In genomic region chr7:125670926-125671572, GRCh38 we compare ENCODE assay signal across 8 cellular contexts.
A peak's percentile ranks its signal among the peaks of the same experiment; 100 is the strongest.
DNase-seq lines count a peak whose midpoint lies in the region; ATAC-seq and TF ChIP-seq lines count a peak whose summit lies in the region.

No MANE protein-coding gene starts in this region.

- no peaks in the 10 kb centered on the region for H3K36me3 Mint-ChIP-seq in T-helper 17 cell (ENCODE audit: low read depth)

- H3K27me3 Mint-ChIP-seq in T-helper 17 cell = no peaks in the 10 kb centered on the region
- H3K27me3 Mint-ChIP-seq in stimulated activated naive CD8-positive, alpha-beta T cell treated with anti-CD3 and anti-CD28 coated beads, Interleukin-15, amount 100 ng/mL, for 72 hours = no peaks in the 10 kb centered on the region

- H3K4me3 Mint-ChIP-seq in T-helper 17 cell = no peak overlapping the region
- no peak overlapping the region for H3K4me3 Mint-ChIP-seq in stimulated activated naive CD8-positive, alpha-beta T cell treated with anti-CD3 and anti-CD28 coated beads, Interleukin-15, amount 100 ng/mL, for 72 hours

- H4K91ac ChIP-seq in neuronal stem cell (ENCODE audit: low read depth, low read length, poor library complexity) = no peak overlapping the region

- no peak overlapping the region for H3K14ac ChIP-seq in neuronal stem cell (ENCODE audit: low read length)

- H3K4me1 ChIP-seq in neuronal stem cell (ENCODE audit: control insufficient read depth in 2 of 2, insufficient read depth in 1 of 2, low read depth in 1 of 2, low read length in 2 of 2) = no peaks in the 10 kb centered on the region

- no peak overlapping the region for H4K8ac ChIP-seq in neuronal stem cell (ENCODE audit: low read depth, low read length)

- peaks cover 0 to 4% of the 10 kb centered on the region in 2 donors for H3K9me3 Mint-ChIP-seq in stimulated activated naive CD8-positive, alpha-beta T cell treated with anti-CD3 and anti-CD28 coated beads, Interleukin-15, amount 100 ng/mL, for 72 hours

- H3K9ac ChIP-seq in neuronal stem cell (ENCODE audit: low read depth, low read length, poor library complexity) = no peak overlapping the region

- DNase-seq in GM12864 (ENCODE audit: low read depth) (no peak), LoVo (ENCODE audit: low spot score) (peak; percentile 25), brain microvascular endothelial cell (peak; percentile 24), neuronal stem cell (ENCODE audit: low spot score) (peak; percentile 21), T-helper 2 cell (no peak), T-helper 17 cell (no peak)
- no peak for DNase-seq in stimulated activated naive CD8-positive, alpha-beta T cell treated with anti-CD3 and anti-CD28 coated beads, Interleukin-15, amount 100 ng/mL, for 72 hours
- no peak for DNase-seq in stimulated activated naive CD4-positive, alpha-beta T cell treated with Interleukin-2 at 50 U/mL for 16 hours (lab: John Stamatoyannopoulos, UW)

- TF ChIP-seq CTCF in GM12864 (IDR thresholded peaks at IDR 0.05; ENCODE audit: low read depth, low read length, missing control alignments) (peak; percentile 60), brain microvascular endothelial cell (IDR thresholded peaks at IDR 0.05; ENCODE audit: low read depth, low read length, missing control alignments) (peak; percentile 38)

- no peak overlapping the region for H2AK5ac ChIP-seq in neuronal stem cell (ENCODE audit: low read depth, low read length)

- no peak overlapping the region for H2AFZ ChIP-seq in neuronal stem cell (ENCODE audit: low read length)

- no peak overlapping the region for H3K23ac ChIP-seq in neuronal stem cell (ENCODE audit: low read depth, low read length, poor library complexity)

- no CpG with 5 or more reads among the region's 1 CpG for WGBS in neuronal stem cell (ENCODE audit: extremely low coverage in 2 of 2, insufficient read length in 2 of 2, insufficient replicate concordance in 1 of 2), 2 donors

- in situ Hi-C loops in brain microvascular endothelial cell (cut with HindIII; ENCODE audit: low pct_ligation_motif_present, low sequenced_read_pairs) = no loop called here

- H2BK15ac ChIP-seq in neuronal stem cell (ENCODE audit: low read length) = no peak overlapping the region

- H3K27ac Mint-ChIP-seq in T-helper 17 cell = no peak overlapping the region
- no peak overlapping the region for H3K27ac Mint-ChIP-seq in stimulated activated naive CD8-positive, alpha-beta T cell treated with anti-CD3 and anti-CD28 coated beads, Interleukin-15, amount 100 ng/mL, for 72 hours

- no peak overlapping the region for H3K4ac ChIP-seq in neuronal stem cell (ENCODE audit: low read length)

- H3K27me3 ChIP-seq in brain microvascular endothelial cell (replicated peaks) = no peaks in the 10 kb centered on the region
- H3K27me3 ChIP-seq in neuronal stem cell (ENCODE audit: control insufficient read depth in 3 of 3, insufficient read depth in 3 of 3, low read depth in 1 of 3, low read length in 3 of 3) = no peaks in the 10 kb centered on the region

- no peak overlapping the region for H3K27ac ChIP-seq in brain microvascular endothelial cell
- H3K27ac ChIP-seq in neuronal stem cell (replicated peaks; ENCODE audit: low read length) = no peak overlapping the region

- no peaks in the 10 kb centered on the region for H3K36me3 ChIP-seq in brain microvascular endothelial cell (replicated peaks)
- H3K36me3 ChIP-seq in neuronal stem cell (replicated peaks in 1 of 2; ENCODE audit: control insufficient read depth in 2 of 2, insufficient read depth in 2 of 2, low read length in 2 of 2) = no peaks in the 10 kb centered on the region

- no peak overlapping the region for H2BK12ac ChIP-seq in neuronal stem cell (ENCODE audit: low read length)

- no peak overlapping the region for H2BK5ac ChIP-seq in neuronal stem cell (ENCODE audit: low read length)

- H3K4me3 ChIP-seq in GM12864 (ENCODE audit: low read depth, low read length) = no peak overlapping the region
- no peak overlapping the region for H3K4me3 ChIP-seq in brain microvascular endothelial cell (ENCODE audit: low read depth, low read length)
- no peak overlapping the region for H3K4me3 ChIP-seq in neuronal stem cell (ENCODE audit: low read length in 2 of 2)

- H3K9me3 ChIP-seq in neuronal stem cell (replicated peaks in 1 of 2; ENCODE audit: control insufficient read depth in 2 of 2, insufficient read depth in 1 of 2, low read depth in 1 of 2, low read length in 2 of 2) = no peaks in the 10 kb centered on the region
- H3K9me3 ChIP-seq in T-helper 17 cell (ENCODE audit: control insufficient read depth, low read length, poor library complexity, severe bottlenecking) = no peaks in the 10 kb centered on the region

- H3K4me1 Mint-ChIP-seq in T-helper 17 cell = no peaks in the 10 kb centered on the region
- no peaks in the 10 kb centered on the region for H3K4me1 Mint-ChIP-seq in stimulated activated naive CD8-positive, alpha-beta T cell treated with anti-CD3 and anti-CD28 coated beads, Interleukin-15, amount 100 ng/mL, for 72 hours

- H3K18ac ChIP-seq in neuronal stem cell (ENCODE audit: low read length) = no peak overlapping the region

- H3K79me1 ChIP-seq in neuronal stem cell (ENCODE audit: low read depth, low read length) = no peaks in the 10 kb centered on the region

- no peak for ATAC-seq in T-helper 17 cell
- no peak for ATAC-seq in stimulated activated naive CD8-positive, alpha-beta T cell treated with anti-CD3 and anti-CD28 coated beads, Interleukin-15, amount 100 ng/mL, for 72 hours

- no peak overlapping the region for H2BK120ac ChIP-seq in neuronal stem cell (ENCODE audit: low read depth, low read length)

- H3K4me2 ChIP-seq in neuronal stem cell (ENCODE audit: insufficient read depth, low read length, poor library complexity, severe bottlenecking) = no peak overlapping the region

Comparison
In these comparisons a context has a peak if more than half of its experiments do, and no peak if none do; other contexts are left out.
1. DNase-seq: peak in LoVo (single experiment), brain microvascular endothelial cell (single experiment) and neuronal stem cell (single experiment); none in GM12864 (single experiment), T-helper 2 cell (0 of 5), T-helper 17 cell (0 of 3), stimulated activated naive CD8-positive, alpha-beta T cell treated with anti-CD3 and anti-CD28 coated beads, Interleukin-15, amount 100 ng/mL, for 72 hours (0 of 2) and stimulated activated naive CD4-positive, alpha-beta T cell treated with Interleukin-2 at 50 U/mL for 16 hours (single experiment).